In genomic region chr4:54004463-54004862, GRCh38 we compare ENCODE assay signal across 1 cellular context.
TF ChIP-seq lines count a peak whose summit lies in the region.

No MANE protein-coding gene starts in this region.

TF ChIP-seq in IMR-90, 13 proteins besides CTCF, POLR2A, EP300 and RAD21:
- TF ChIP-seq CEBPB (IDR thresholded peaks at IDR 0.05; ENCODE audit: low read depth, low read length) = peak; percentile 76
- TF ChIP-seq MXI1 (IDR thresholded peaks at IDR 0.05; ENCODE audit: borderline replicate concordance, low read depth, low read length) = no peak
